In the genomic region with DNA sequence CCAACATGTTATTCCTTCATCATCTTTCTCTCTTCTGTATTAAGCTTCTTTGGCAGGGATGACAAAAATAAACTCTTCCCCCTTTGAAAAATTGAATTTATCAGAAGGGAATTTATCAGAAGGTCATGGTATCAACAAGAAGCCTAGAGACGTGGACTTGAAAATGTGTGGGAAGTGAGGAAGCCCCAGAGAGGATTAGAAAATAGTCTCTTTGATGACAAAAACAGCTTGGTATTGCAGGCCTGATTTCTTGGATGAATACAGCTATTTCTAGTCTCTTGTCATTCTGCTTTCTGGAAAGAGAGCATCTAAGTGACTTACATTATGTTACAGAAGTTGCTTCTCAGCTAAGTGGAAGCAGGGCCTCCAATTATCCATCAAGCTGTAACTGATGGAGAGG, we compare ENCODE assay signal across 23 cellular contexts.
DNase-seq lines count a peak whose midpoint lies in the region; ATAC-seq and TF ChIP-seq lines count a peak whose summit lies in the region.
"Had no signal": no experiment of that assay in that cellular context is flagged by ENCODE, and none has a peak within 500 bp of the region (broad histone marks: within the 10 kb centered on the region; RNA-seq: fewer than 3 reads in every experiment).

No MANE protein-coding gene starts in this region.

- H3K4me1 ChIP-seq in heart right ventricle, result peaks cover 0 to 17% (median 0%) of the 10 kb centered on the region in 9 donors
- no peaks in the 10 kb centered on the region for H3K4me1 ChIP-seq in mesenchymal stem cell (ENCODE audit: control insufficient read depth, insufficient read depth, low read depth, low read length)
- H3K4me1 ChIP-seq: BE2C; BLaER1 treated with 17β-estradiol and CSF1 and Interleukin-3, amounts not matched to agents 10 nM and 100 nM had no signal

- no peak overlapping the region for H2AFZ ChIP-seq in mesenchymal stem cell (ENCODE audit: low read depth, low read length)

- intact Hi-C loops in heart right ventricle (cut with DNase I), result no loop called here
- intact Hi-C loops in Right ventricle myocardium inferior (cut with DNase I), result no loop called here

- H3K36me3 ChIP-seq in heart right ventricle (no peaks in the 10 kb centered on the region), SK-N-MC (ENCODE audit: insufficient read depth, low read length) (no peaks in the 10 kb centered on the region), mesenchymal stem cell (ENCODE audit: control insufficient read depth in 1 of 2, insufficient read depth in 2 of 2, low read depth in 1 of 2, low read length in 2 of 2) (no peaks in the 10 kb centered on the region)
- H3K36me3 ChIP-seq: BE2C; BLaER1 treated with 17β-estradiol and CSF1 and Interleukin-3, amounts not matched to agents 10 nM and 100 nM had no signal

- H2BK15ac ChIP-seq in mesenchymal stem cell (ENCODE audit: low read depth, poor library complexity, severe bottlenecking), result no peak overlapping the region

- no peak overlapping the region for H3K23ac ChIP-seq in mesenchymal stem cell (ENCODE audit: low read length in 2 of 2)

- no peak overlapping the region for H4K8ac ChIP-seq in mesenchymal stem cell (ENCODE audit: low read length)

- DNase-seq in heart right ventricle, result no peak
- no peak for DNase-seq in Right ventricle myocardium inferior (ENCODE audit: missing footprints)
- DNase-seq in COLO829 (ENCODE audit: low spot score), result peak; percentile 1
- DNase-seq in SK-N-MC (ENCODE audit: low read depth, low spot score), result no peak
- DNase-seq in mesenchymal stem cell, result no peak
- DNase-seq in RKO (ENCODE audit: low spot score), result no peak
- DNase-seq in UCSD-AML1 (lab: John Stamatoyannopoulos, UW; ENCODE audit: unreplicated experiment), result no peak
- DNase-seq: 8988T; ACHN; AML-193; BE2C; Calu3; CD4-positive, alpha-beta T cell; CD8-positive, alpha-beta memory T cell; COR-L47; DMS53; DMS79 treated with DMSO at 0.1 percent for 48 hours; GF-D8; H7; HCEC 1CT had no signal

- H2BK120ac ChIP-seq in mesenchymal stem cell (ENCODE audit: low read depth, low read length), result no peak overlapping the region

- H3K27me3 ChIP-seq in heart right ventricle (no peaks in the 10 kb centered on the region), mesenchymal stem cell (ENCODE audit: control insufficient read depth in 1 of 2, insufficient read depth in 1 of 2, low read length in 2 of 2) (no peaks in the 10 kb centered on the region)
- H3K27me3 ChIP-seq: BE2C; BLaER1 treated with 17β-estradiol and CSF1 and Interleukin-3, amounts not matched to agents 10 nM and 100 nM had no signal

- H3K4me3 ChIP-seq in heart right ventricle (no peak overlapping the region), SK-N-MC (no peak overlapping the region), mesenchymal stem cell (ENCODE audit: insufficient read depth in 1 of 2, low read depth in 1 of 2, low read length in 2 of 2) (no peak overlapping the region)
- H3K4me3 ChIP-seq: A549; BLaER1 treated with 17β-estradiol and CSF1 and Interleukin-3, amounts not matched to agents 10 nM and 100 nM had no signal

- no peak for TF ChIP-seq CTCF in heart right ventricle (IDR thresholded peaks at IDR 0.05)

- H2BK5ac ChIP-seq in mesenchymal stem cell (ENCODE audit: low read depth, low read length, poor library complexity, severe bottlenecking), result no peak overlapping the region

- no peak overlapping the region for H3K18ac ChIP-seq in mesenchymal stem cell (ENCODE audit: low read depth in 1 of 2, low read length in 2 of 2)

- no peak overlapping the region for H2BK12ac ChIP-seq in mesenchymal stem cell (ENCODE audit: low read length in 2 of 2)

- H3K9ac ChIP-seq in SK-N-MC (ENCODE audit: insufficient read length), result no peak overlapping the region
- peak overlapping the region; percentile 7 for H3K9ac ChIP-seq in mesenchymal stem cell (ENCODE audit: low read length)
- H3K9ac ChIP-seq: BLaER1 treated with 17β-estradiol and CSF1 and Interleukin-3, amounts not matched to agents 10 nM and 100 nM had no signal

- no peak overlapping the region for H3K14ac ChIP-seq in mesenchymal stem cell (ENCODE audit: low read length in 2 of 2)

- no peak overlapping the region for H3K4ac ChIP-seq in mesenchymal stem cell (ENCODE audit: low read depth in 1 of 2, low read length in 2 of 2)

- H2AK5ac ChIP-seq in mesenchymal stem cell (ENCODE audit: low read length, severe bottlenecking), result no peak overlapping the region

- H3K79me1 ChIP-seq in mesenchymal stem cell (replicated peaks; ENCODE audit: low read length, poor library complexity, severe bottlenecking), result no peaks in the 10 kb centered on the region

- peak overlapping the region in 2 of 10 donors; percentile 26 to 46 for H3K27ac ChIP-seq in heart right ventricle
- H3K27ac ChIP-seq in SK-N-MC, result peak overlapping the region; percentile 46; the same call in 1 of the 2 replicates
- H3K27ac ChIP-seq in mesenchymal stem cell (ENCODE audit: low read length, poor library complexity, severe bottlenecking), result no peak overlapping the region
- H3K27ac ChIP-seq: A549; BLaER1 treated with 17β-estradiol and CSF1 and Interleukin-3, amounts not matched to agents 10 nM and 100 nM had no signal

- no peak overlapping the region for H3K4me2 ChIP-seq in mesenchymal stem cell (ENCODE audit: low read length, poor library complexity, severe bottlenecking)
- H3K4me2 ChIP-seq: A549; BLaER1 treated with 17β-estradiol and CSF1 and Interleukin-3, amounts not matched to agents 10 nM and 100 nM had no signal

- H4K91ac ChIP-seq in mesenchymal stem cell (ENCODE audit: low read length), result no peak overlapping the region

- peak in 5 of 8 donors; percentile 35 to 77 (median 66) for ATAC-seq in heart right ventricle
- no peak for ATAC-seq in Right ventricle myocardium inferior
- no peak for ATAC-seq in GM18519 (IDR thresholded peaks at IDR 0.05; ENCODE audit: low FRiP score, unreplicated experiment)
- ATAC-seq: A549 had no signal

- 47 to 53% methylated on average over 1 of the region's 1 CpG for WGBS in heart right ventricle, 2 donors
- WGBS in mesenchymal stem cell, result 89% methylated on average over 1 of the region's 1 CpG

- peaks cover 0 to 23% (median 0%) of the 10 kb centered on the region in 11 donors for H3K9me3 ChIP-seq in heart right ventricle
- H3K9me3 ChIP-seq in SK-N-MC (ENCODE audit: low read depth, low read length), result no peaks in the 10 kb centered on the region
- no peaks in the 10 kb centered on the region for H3K9me3 ChIP-seq in mesenchymal stem cell (ENCODE audit: control insufficient read depth, low read length)
- H3K9me3 ChIP-seq: A549, BE2C had no signal

Comparison
In these comparisons a context has a peak if more than half of its experiments do, and no peak if none do; other contexts are left out.
1. ATAC-seq: peak in heart right ventricle (5 of 8); none in Right ventricle myocardium inferior (single experiment) and GM18519 (single experiment).